30 cellular contexts compared by ENCODE assay signal in genomic region chr2:218832081-218832480, GRCh38. TPM values are rescaled to one million over a fixed set of nuclear protein-coding genes. Genes with fewer than 3 reads are reported as not detected.
DNase-seq lines count a peak whose midpoint lies in the region; ATAC-seq, FAIRE-seq and TF ChIP-seq lines count a peak whose summit lies in the region.
"Had no signal": no experiment of that assay in that cellular context is flagged by ENCODE, and none has a peak within 500 bp of the region (broad histone marks: within the 10 kb centered on the region; RNA-seq: fewer than 3 reads in every experiment).

No MANE protein-coding gene starts in this region.

- in situ Hi-C loops in HepG2 (cut with HindIII; ENCODE audit: extremely low pct_ligation_motif_present, low pct_unique_long_range_greater_than_20kb), result loop anchor here (25.0 kb wide), 1 partner anchor 95 kb away; no protein-coding TSS in a partner anchor

- no peak overlapping the region for H2AFZ ChIP-seq in HepG2 (ENCODE audit: low read length)

- CTCF ChIA-PET in HepG2 (lab: Yijun Ruan, JAX; ENCODE audit: low intra/inter-chr PET ratio, low total read pairs), result no interaction called here

- no TSS peak for BruUV-seq in HepG2 (replicated peaks; lab: Mats Ljungman, UMichigan)

- POLR2A ChIA-PET in HepG2 (lab: Yijun Ruan, JAX), result interaction anchor here (1.0 kb wide), 1 partner anchor 50 kb away, joined by 3 read pairs; the partner anchor contains the start of gene CYP27A1

- no peaks in the 10 kb centered on the region for H3K36me3 ChIP-seq in HepG2 (replicated peaks in 1 of 2; ENCODE audit: control insufficient read depth in 1 of 2, insufficient read depth in 2 of 2, low read length in 2 of 2)
- H3K36me3 ChIP-seq in right lobe of liver, result no peaks in the 10 kb centered on the region
- H3K36me3 ChIP-seq in gastroesophageal sphincter, result no peaks in the 10 kb centered on the region
- H3K36me3 ChIP-seq in prostate gland, result no peaks in the 10 kb centered on the region
- H3K36me3 ChIP-seq: cardiac muscle cell, ovary had no signal

- no peak overlapping the region for H3K9ac ChIP-seq in HepG2 (ENCODE audit: insufficient read depth, low read depth, low read length)

- H3K4me3 ChIP-seq in HepG2 (replicated peaks in 1 of 3; ENCODE audit: insufficient read depth in 1 of 3, low read depth in 2 of 3, low read length in 3 of 3), result no peak overlapping the region
- H3K4me3 ChIP-seq in right lobe of liver, result no peak overlapping the region
- H3K4me3 ChIP-seq in gastroesophageal sphincter, result no peak overlapping the region
- no peak overlapping the region for H3K4me3 ChIP-seq in prostate gland
- H3K4me3 ChIP-seq: cardiac muscle cell, lung, mucosa of descending colon, ovary, SK-N-MC, testis had no signal

- TF ChIP-seq EP300 in HepG2 (IDR thresholded peaks at IDR 0.05; ENCODE audit: low read depth in 2 of 2, low read length in 2 of 2) (no peak), HepG2 (CRISPR knock-in tag; IDR thresholded peaks at IDR 0.05; ENCODE audit: borderline replicate concordance) (no peak), gastroesophageal sphincter (IDR thresholded peaks at IDR 0.05) (no peak)

- H3K27me3 ChIP-seq in HepG2 (ENCODE audit: control insufficient read depth in 1 of 2, insufficient read depth in 2 of 2, low read length in 2 of 2) (peaks cover 16 to 79% of the 10 kb centered on the region in 2 experiments; a peak in 4 of 5 replicates), right lobe of liver (no peaks in the 10 kb centered on the region), gastroesophageal sphincter (peaks cover 77% of the 10 kb centered on the region), prostate gland (replicated peaks; ENCODE audit: insufficient read depth) (no peaks in the 10 kb centered on the region)
- H3K27me3 ChIP-seq: cardiac muscle cell, ovary, testis had no signal

- DNase-seq in HepG2 (ENCODE audit: low spot score) (no peak), right lobe of liver (no peak), sciatic nerve (ENCODE audit: low spot score) (no peak), prostate gland (ENCODE audit: low spot score) (no peak), NCI-H524 (lab: John Stamatoyannopoulos, UW) (no peak), activated gamma-delta T cell treated with Interleukin-2 at 50 U/mL for 16 hours (no peak)
- DNase-seq: activated CD4-positive, CD25-positive, alpha-beta regulatory T cell treated with anti-CD3 and anti-CD28 coated beads, Interleukin-2, amount 50 U/mL, for 72 hours; activated CD8-positive, alpha-beta T cell treated with anti-CD3 and anti-CD28 coated beads for 36 hours; AML-193; amygdala; CD4-positive, alpha-beta memory T cell; glutamatergic neuron; mucosa of descending colon; NCI-H2029 treated with DMSO at 0.1 percent for 48 hours; NCI-H345; NCI-H748 treated with DMSO at 0.1 percent for 48 hours; nephron progenitor cell; ovary; RPMI8226; stimulated activated naive CD4-positive, alpha-beta T cell treated with Interleukin-2 at 50 U/mL for 16 hours had no signal

- H3K27ac ChIP-seq in HepG2 (ENCODE audit: extremely low read length, insufficient read depth, low read length) (no peak overlapping the region), right lobe of liver (no peak overlapping the region), gastroesophageal sphincter (peak overlapping the region in 3 of 4 donors; percentile 54 to 70 (median 60)), prostate gland (no peak overlapping the region)
- H3K27ac ChIP-seq: cardiac muscle cell, ovary, SK-N-MC, testis had no signal

- no peak for TF ChIP-seq RAD21 in HepG2 (CRISPR knock-in tag; IDR thresholded peaks at IDR 0.05)

- intact Hi-C loops in HepG2 (cut with micrococcal nuclease; ENCODE audit: unreplicated experiment) (no loop called here), right lobe of liver (cut with DNase I) (loop anchor here in 1 of 2 donors (10.0 kb wide), 1 partner anchor 117 kb away; the partner anchor contains the start of gene TTLL4), sciatic nerve (cut with DNase I) (no loop called here), prostate gland (cut with DNase I) (no loop called here)

- no peak for TF ChIP-seq POLR2A in HepG2 (IDR thresholded peaks at IDR 0.05; ENCODE audit: insufficient read depth in 1 of 2, low read depth in 2 of 2, low read length in 2 of 2)
- TF ChIP-seq POLR2A in right lobe of liver (IDR thresholded peaks at IDR 0.05), result no peak
- no peak for TF ChIP-seq POLR2A in gastroesophageal sphincter (IDR thresholded peaks at IDR 0.05)
- TF ChIP-seq POLR2A in prostate gland (IDR thresholded peaks at IDR 0.05), result no peak

- no peaks in the 10 kb centered on the region for H3K79me2 ChIP-seq in HepG2 (ENCODE audit: insufficient read depth, low read length)

- H4K20me1 ChIP-seq in HepG2 (ENCODE audit: insufficient read depth, low read length), result no peaks in the 10 kb centered on the region

- no peak overlapping the region; the same call in 1 of the 2 replicates for H3K4me2 ChIP-seq in HepG2 (ENCODE audit: low read depth, low read length)

- whole genome bisulfite sequencing in HepG2 (ENCODE audit: low lambda C conversion rate), result 86% methylated on average over 3 of the region's 3 CpGs
- whole genome bisulfite sequencing in right lobe of liver (ENCODE audit: insufficient coverage, low coverage, low lambda C conversion rate, missing lambda C conversion rate), result no CpG with 5 or more reads among the region's 3 CpGs
- 67% methylated on average over 3 of the region's 3 CpGs; no CpG with 5 or more reads in 1 of the 2 donors for WGBS in gastroesophageal sphincter (ENCODE audit: low coverage in 1 of 2), 2 donors
- WGBS in prostate gland, result 94% methylated on average over 3 of the region's 3 CpGs

- TF ChIP-seq CTCF in HepG2 (CRISPR knock-in tag; IDR thresholded peaks at IDR 0.05) (no peak), right lobe of liver (IDR thresholded peaks at IDR 0.05) (no peak), gastroesophageal sphincter (IDR thresholded peaks at IDR 0.05) (no peak), prostate gland (IDR thresholded peaks at IDR 0.05) (no peak)

- no peak for FAIRE-seq in HepG2 (lab: Jason Lieb, UNC)
- FAIRE-seq: TTC549 had no signal

- H3K9me3 ChIP-seq in HepG2 (ENCODE audit: low read length) (no peaks in the 10 kb centered on the region), right lobe of liver (no peaks in the 10 kb centered on the region), gastroesophageal sphincter (peaks cover 0 to 2% (median 0%) of the 10 kb centered on the region in 3 donors), prostate gland (no peaks in the 10 kb centered on the region)
- H3K9me3 ChIP-seq: mucosa of descending colon, testis had no signal

- H3K4me1 ChIP-seq in HepG2 (ENCODE audit: insufficient read depth, low read length) (peaks cover 40% of the 10 kb centered on the region), right lobe of liver (no peaks in the 10 kb centered on the region), gastroesophageal sphincter (peaks cover 0 to 18% (median 6%) of the 10 kb centered on the region in 3 donors), prostate gland (replicated peaks) (no peaks in the 10 kb centered on the region)

- ATAC-seq in HepG2, result peak; percentile 4; the same call in 2 of the 3 replicates
- ATAC-seq in right lobe of liver, result no peak
- ATAC-seq in gastroesophageal sphincter, result peak; percentile 41
- peak; percentile 13 for ATAC-seq in sciatic nerve
- no peak for ATAC-seq in HG03521 (IDR thresholded peaks at IDR 0.05; ENCODE audit: unreplicated experiment)
- ATAC-seq: activated CD8-positive, alpha-beta T cell treated with anti-CD3 and anti-CD28 coated beads for 36 hours; activated T-helper 17 cell treated with anti-CD3 and anti-CD28 coated beads, Interleukin-2, amount 50 U/mL, for 72 hours had no signal

RNA-seq across cellular contexts. Expression of gene PRKAG3, which starts 0.5 kb away (rescaled TPM):
- total RNA-seq in HepG2 (2016; rRNA removed; fragmentation: Illumina TruSeq; extraction: Trizol) (not detected in 2 replicates), right lobe of liver (not detected), gastroesophageal sphincter (not detected), sciatic nerve (0.49 TPM), prostate gland (under 1 TPM in 1 of 2 donors, not detected in 1; 0.14 TPM)
- not detected in 2 replicates for total RNA-seq in HepG2 (2016; cell fraction: cytosol; rRNA removed; fragmentation: Illumina TruSeq; extraction: Trizol; ENCODE audit: low read depth)
- not detected in 2 replicates for total RNA-seq in HepG2 (2016; cell fraction: insoluble cytoplasmic fraction; rRNA removed; fragmentation: Illumina TruSeq; extraction: Trizol)
- total RNA-seq in HepG2 (2016; cell fraction: membrane; rRNA removed; fragmentation: Illumina TruSeq; extraction: Trizol), result not detected in 2 replicates
- total RNA-seq in HepG2 (2016; cell fraction: nucleus; rRNA removed; fragmentation: Illumina TruSeq; extraction: Trizol), result not detected in 2 replicates
- polyA plus RNA-seq in HepG2 (2011; rRNA removed), result not detected in 2 replicates
- polyA plus RNA-seq in HepG2 (2011; cell fraction: cytosol; rRNA removed), result not detected in 2 replicates
- not detected in 2 replicates for polyA plus RNA-seq in HepG2 (2011; cell fraction: nucleus; rRNA removed)
- not detected in 2 replicates for polyA plus RNA-seq in HepG2 (2012)
- polyA plus RNA-seq in HepG2 (2016; cell fraction: cytosol; fragmentation: Illumina TruSeq; extraction: Trizol; ENCODE audit: low read depth), result not detected in 2 replicates
- not detected in 2 replicates for polyA plus RNA-seq in HepG2 (2016; cell fraction: insoluble cytoplasmic fraction; fragmentation: Illumina TruSeq; extraction: Trizol; ENCODE audit: low read depth)
- polyA plus RNA-seq in HepG2 (2016; cell fraction: membrane; fragmentation: Illumina TruSeq; extraction: Trizol; ENCODE audit: low read depth), result not detected in 2 replicates
- not detected in 2 replicates for polyA plus RNA-seq in HepG2 (2016; cell fraction: nucleus; fragmentation: Illumina TruSeq; extraction: Trizol; ENCODE audit: insufficient read depth, low read depth)
- 0.32 TPM in 1 of 2 replicates, not detected in the other for polyA minus RNA-seq in HepG2 (2011; rRNA and poly(A)+ RNA removed; ENCODE audit: low replicate concordance)
- polyA minus RNA-seq in HepG2 (2011; cell fraction: cytosol; rRNA and poly(A)+ RNA removed), result not detected in 2 replicates
- polyA minus RNA-seq in HepG2 (2011; cell fraction: nucleus; rRNA and poly(A)+ RNA removed), result not detected in 2 replicates
- total RNA-seq: activated CD8-positive, alpha-beta T cell treated with anti-CD3 and anti-CD28 coated beads for 36 hours; activated T-helper 17 cell treated with anti-CD3 and anti-CD28 coated beads, Interleukin-2, amount 50 U/mL, for 72 hours; cardiac muscle cell; CD4-positive, alpha-beta memory T cell; G401; kidney epithelial cell; lung; mucosa of descending colon had no signal
- polyA plus RNA-seq: CD4-positive, alpha-beta memory T cell; ovary had no signal

RNA-seq across cellular contexts. Expression of gene WNT6, which starts 27.5 kb away (rescaled TPM):
- total RNA-seq in HepG2 (2016; rRNA removed; fragmentation: Illumina TruSeq; extraction: Trizol) (0.20 TPM in 1 of 2 replicates, not detected in the other), right lobe of liver (under 1 TPM in 1 of 6 experiments, not detected in 5; 0.25 TPM), gastroesophageal sphincter (1 to 10 TPM; 1.3 to 4.2 (median 4.0) TPM), sciatic nerve (23.3 TPM), prostate gland (10 to 100 TPM in 1 of 2 donors, 1 to 10 TPM in 1; 8.0 to 56.5 TPM)
- not detected in 2 replicates for total RNA-seq in HepG2 (2016; cell fraction: cytosol; rRNA removed; fragmentation: Illumina TruSeq; extraction: Trizol; ENCODE audit: low read depth)
- 0.13 TPM in 1 of 2 replicates, not detected in the other for total RNA-seq in HepG2 (2016; cell fraction: insoluble cytoplasmic fraction; rRNA removed; fragmentation: Illumina TruSeq; extraction: Trizol)
- total RNA-seq in HepG2 (2016; cell fraction: membrane; rRNA removed; fragmentation: Illumina TruSeq; extraction: Trizol), result 0.12 TPM in 1 of 2 replicates, not detected in the other
- total RNA-seq in HepG2 (2016; cell fraction: nucleus; rRNA removed; fragmentation: Illumina TruSeq; extraction: Trizol), result not detected in 2 replicates
- polyA plus RNA-seq in HepG2 (2011; rRNA removed), result 0.09 TPM in 1 of 2 replicates, not detected in the other
- 0.04 and 0.05 TPM in 2 replicates for polyA plus RNA-seq in HepG2 (2011; cell fraction: cytosol; rRNA removed)
- polyA plus RNA-seq in HepG2 (2011; cell fraction: nucleus; rRNA removed), result 0.28 and 0.42 TPM in 2 replicates
- polyA plus RNA-seq in HepG2 (2012), result not detected in 2 replicates
- polyA plus RNA-seq in HepG2 (2016; cell fraction: cytosol; fragmentation: Illumina TruSeq; extraction: Trizol; ENCODE audit: low read depth), result not detected in 2 replicates
- polyA plus RNA-seq in HepG2 (2016; cell fraction: insoluble cytoplasmic fraction; fragmentation: Illumina TruSeq; extraction: Trizol; ENCODE audit: low read depth), result not detected in 2 replicates
- 0.10 TPM in 1 of 2 replicates, not detected in the other for polyA plus RNA-seq in HepG2 (2016; cell fraction: membrane; fragmentation: Illumina TruSeq; extraction: Trizol; ENCODE audit: low read depth)
- 0.37 and 0.91 TPM in 2 replicates for polyA plus RNA-seq in HepG2 (2016; cell fraction: nucleus; fragmentation: Illumina TruSeq; extraction: Trizol; ENCODE audit: insufficient read depth, low read depth)
- 0.09 and 0.14 TPM in 2 replicates for polyA minus RNA-seq in HepG2 (2011; rRNA and poly(A)+ RNA removed; ENCODE audit: low replicate concordance)
- polyA minus RNA-seq in HepG2 (2011; cell fraction: cytosol; rRNA and poly(A)+ RNA removed), result not detected in 2 replicates
- not detected in 2 replicates for polyA minus RNA-seq in HepG2 (2011; cell fraction: nucleus; rRNA and poly(A)+ RNA removed)
- total RNA-seq: cardiac muscle cell had no signal
- polyA plus RNA-seq: CD4-positive, alpha-beta memory T cell had no signal

RNA-seq across cellular contexts. Expression of gene WNT10A, which starts 48.6 kb away (rescaled TPM):
- total RNA-seq in HepG2 (2016; rRNA removed; fragmentation: Illumina TruSeq; extraction: Trizol) (not detected in 2 replicates), right lobe of liver (under 1 TPM in 1 of 6 experiments, not detected in 5; 0.31 TPM), gastroesophageal sphincter (not detected), sciatic nerve (0.94 TPM), prostate gland (1 to 10 TPM; 3.6 to 4.3 TPM)
- 0.20 TPM in 1 of 2 replicates, not detected in the other for total RNA-seq in HepG2 (2016; cell fraction: cytosol; rRNA removed; fragmentation: Illumina TruSeq; extraction: Trizol; ENCODE audit: low read depth)
- total RNA-seq in HepG2 (2016; cell fraction: insoluble cytoplasmic fraction; rRNA removed; fragmentation: Illumina TruSeq; extraction: Trizol), result not detected in 2 replicates
- not detected in 2 replicates for total RNA-seq in HepG2 (2016; cell fraction: membrane; rRNA removed; fragmentation: Illumina TruSeq; extraction: Trizol)
- not detected in 2 replicates for total RNA-seq in HepG2 (2016; cell fraction: nucleus; rRNA removed; fragmentation: Illumina TruSeq; extraction: Trizol)
- 0.03 TPM in 1 of 2 replicates, not detected in the other for polyA plus RNA-seq in HepG2 (2011; rRNA removed)
- 0.03 TPM in 2 replicates for polyA plus RNA-seq in HepG2 (2011; cell fraction: cytosol; rRNA removed)
- polyA plus RNA-seq in HepG2 (2011; cell fraction: nucleus; rRNA removed), result 0.12 TPM in 1 of 2 replicates, not detected in the other
- not detected in 2 replicates for polyA plus RNA-seq in HepG2 (2012)
- 0.07 TPM in 1 of 2 replicates, not detected in the other for polyA plus RNA-seq in HepG2 (2016; cell fraction: cytosol; fragmentation: Illumina TruSeq; extraction: Trizol; ENCODE audit: low read depth)
- polyA plus RNA-seq in HepG2 (2016; cell fraction: insoluble cytoplasmic fraction; fragmentation: Illumina TruSeq; extraction: Trizol; ENCODE audit: low read depth), result not detected in 2 replicates
- not detected in 2 replicates for polyA plus RNA-seq in HepG2 (2016; cell fraction: membrane; fragmentation: Illumina TruSeq; extraction: Trizol; ENCODE audit: low read depth)
- polyA plus RNA-seq in HepG2 (2016; cell fraction: nucleus; fragmentation: Illumina TruSeq; extraction: Trizol; ENCODE audit: insufficient read depth, low read depth), result not detected in 2 replicates
- polyA minus RNA-seq in HepG2 (2011; rRNA and poly(A)+ RNA removed; ENCODE audit: low replicate concordance), result 0.05 TPM in 1 of 2 replicates, not detected in the other
- not detected in 2 replicates for polyA minus RNA-seq in HepG2 (2011; cell fraction: cytosol; rRNA and poly(A)+ RNA removed)
- polyA minus RNA-seq in HepG2 (2011; cell fraction: nucleus; rRNA and poly(A)+ RNA removed), result not detected in 2 replicates
- total RNA-seq: cardiac muscle cell had no signal
- polyA plus RNA-seq: cardiac muscle cell had no signal

RNA-seq across cellular contexts. Expression of gene CYP27A1, which starts 50.1 kb away (rescaled TPM):
- total RNA-seq in HepG2 (2016; rRNA removed; fragmentation: Illumina TruSeq; extraction: Trizol), result 106 and 157 TPM in 2 replicates
- 29.2 and 32.0 TPM in 2 replicates for total RNA-seq in HepG2 (2016; cell fraction: cytosol; rRNA removed; fragmentation: Illumina TruSeq; extraction: Trizol; ENCODE audit: low read depth)
- 92.9 and 157 TPM in 2 replicates for total RNA-seq in HepG2 (2016; cell fraction: insoluble cytoplasmic fraction; rRNA removed; fragmentation: Illumina TruSeq; extraction: Trizol)
- 59.2 and 68.0 TPM in 2 replicates for total RNA-seq in HepG2 (2016; cell fraction: membrane; rRNA removed; fragmentation: Illumina TruSeq; extraction: Trizol)
- total RNA-seq in HepG2 (2016; cell fraction: nucleus; rRNA removed; fragmentation: Illumina TruSeq; extraction: Trizol), result 124 and 147 TPM in 2 replicates
- polyA plus RNA-seq in HepG2 (2011; rRNA removed), result 266 and 314 TPM in 2 replicates
- polyA plus RNA-seq in HepG2 (2011; cell fraction: cytosol; rRNA removed), result 327 and 396 TPM in 2 replicates
- polyA plus RNA-seq in HepG2 (2011; cell fraction: nucleus; rRNA removed), result 158 and 203 TPM in 2 replicates
- polyA plus RNA-seq in HepG2 (2012), result 154 and 189 TPM in 2 replicates
- polyA plus RNA-seq in HepG2 (2016; cell fraction: cytosol; fragmentation: Illumina TruSeq; extraction: Trizol; ENCODE audit: low read depth), result 34.9 and 39.0 TPM in 2 replicates
- polyA plus RNA-seq in HepG2 (2016; cell fraction: insoluble cytoplasmic fraction; fragmentation: Illumina TruSeq; extraction: Trizol; ENCODE audit: low read depth), result 90.8 and 107 TPM in 2 replicates
- polyA plus RNA-seq in HepG2 (2016; cell fraction: membrane; fragmentation: Illumina TruSeq; extraction: Trizol; ENCODE audit: low read depth), result 49.2 and 51.3 TPM in 2 replicates
- polyA plus RNA-seq in HepG2 (2016; cell fraction: nucleus; fragmentation: Illumina TruSeq; extraction: Trizol; ENCODE audit: insufficient read depth, low read depth), result 203 and 207 TPM in 2 replicates
- 399 TPM in 1 of 2 replicates, not detected in the other for polyA minus RNA-seq in HepG2 (2011; rRNA and poly(A)+ RNA removed; ENCODE audit: low replicate concordance)
- polyA minus RNA-seq in HepG2 (2011; cell fraction: cytosol; rRNA and poly(A)+ RNA removed), result 113 and 138 TPM in 2 replicates
- polyA minus RNA-seq in HepG2 (2011; cell fraction: nucleus; rRNA and poly(A)+ RNA removed), result 86.3 and 96.4 TPM in 2 replicates
- total RNA-seq in right lobe of liver, result 100 to 1,000 TPM; 209 to 463 (median 238) TPM
- total RNA-seq in gastroesophageal sphincter, result 10 to 100 TPM; 20.9 to 29.0 (median 23.5) TPM
- total RNA-seq in sciatic nerve, result 51.8 TPM
- total RNA-seq in prostate gland, result 10 to 100 TPM; 97.7 to 98.3 TPM
- total RNA-seq: G401 had no signal

Comparison
In these comparisons a context has a peak if more than half of its experiments do, and no peak if none do; other contexts are left out.
1. ATAC-seq: peak in HepG2 (single experiment), gastroesophageal sphincter (single experiment) and sciatic nerve (single experiment); none in right lobe of liver (0 of 4) and HG03521 (single experiment).
2. H3K27ac ChIP-seq: peak in gastroesophageal sphincter (3 of 4); none in HepG2 (single experiment), right lobe of liver (0 of 3) and prostate gland (0 of 2).